In the genomic region with DNA sequence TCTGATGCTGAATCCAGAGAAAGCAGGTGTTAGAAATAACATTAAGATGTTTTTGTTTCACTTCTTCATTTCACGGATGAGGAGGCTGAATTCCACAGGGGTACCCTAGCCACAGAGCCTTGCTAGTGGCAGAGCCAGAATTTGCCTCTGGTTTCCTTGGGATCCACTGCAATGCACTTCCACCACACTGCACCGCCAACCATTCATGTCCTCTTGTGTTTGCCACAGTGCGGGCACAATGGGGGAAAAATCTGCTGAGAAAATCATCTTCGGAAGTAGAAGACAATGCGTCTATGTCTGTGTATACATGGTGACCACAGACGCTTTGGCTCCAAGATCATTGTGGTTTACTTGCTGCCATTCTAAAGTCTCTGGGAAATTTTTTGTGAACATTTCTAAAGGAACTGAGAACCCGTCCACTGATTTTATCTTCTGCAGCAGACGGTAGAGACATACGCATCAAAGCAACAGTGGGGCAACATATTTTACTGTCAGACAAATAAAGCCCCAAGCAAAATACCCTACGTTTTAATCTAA, we compare ENCODE assay signal across 14 cellular contexts. TPM values are rescaled to one million over a fixed set of nuclear protein-coding genes. Genes with fewer than 3 reads are reported as not detected.
A peak's percentile ranks its signal among the peaks of the same experiment; 100 is the strongest.
DNase-seq lines count a peak whose midpoint lies in the region; ATAC-seq, FAIRE-seq and TF ChIP-seq lines count a peak whose summit lies in the region.
"Had no signal": no experiment of that assay in that cellular context is flagged by ENCODE, and none has a peak within 500 bp of the region (broad histone marks: within the 10 kb centered on the region; RNA-seq: fewer than 3 reads in every experiment).

No MANE protein-coding gene starts in this region.

- ATAC-seq in GM18861 (IDR thresholded peaks at IDR 0.05; ENCODE audit: unreplicated experiment) (peak; percentile 27), HG03460 (IDR thresholded peaks at IDR 0.05; ENCODE audit: unreplicated experiment) (peak; percentile 42)

- no peaks in the 10 kb centered on the region for H3K9me3 ChIP-seq in keratinocyte (ENCODE audit: control insufficient read depth, low read depth, low read length)
- no peaks in the 10 kb centered on the region for H3K9me3 ChIP-seq in esophagus squamous epithelium
- H3K9me3 ChIP-seq: spleen had no signal

- H3K4me1 ChIP-seq in keratinocyte (ENCODE audit: control insufficient read depth, extremely low read depth, insufficient read depth, low read length) (peaks cover 11% of the 10 kb centered on the region), esophagus squamous epithelium (no peaks in the 10 kb centered on the region)

- TF ChIP-seq CTCF in keratinocyte (optimal IDR thresholded peaks at IDR 0.05 in 1 of 3, IDR thresholded peaks at IDR 0.05 in 1 of 3, conservative IDR thresholded peaks at IDR 0.05 in 1 of 3; ENCODE audit: extremely low read depth in 1 of 3, insufficient read depth in 2 of 3, low read length in 3 of 3) (no peak), esophagus squamous epithelium (IDR thresholded peaks at IDR 0.05) (no peak)

- no peak for FAIRE-seq in keratinocyte (lab: Jason Lieb, UNC)

- H3K4me3 ChIP-seq in keratinocyte (ENCODE audit: control insufficient read depth in 2 of 3, extremely low read depth in 1 of 3, insufficient read depth in 2 of 3, low read depth in 1 of 3, low read length in 3 of 3) (no peak overlapping the region), esophagus squamous epithelium (no peak overlapping the region)
- H3K4me3 ChIP-seq: hepatocyte had no signal

- H3K27ac ChIP-seq in keratinocyte (ENCODE audit: control insufficient read depth, insufficient read depth, low read length) = no peak overlapping the region
- H3K27ac ChIP-seq in esophagus squamous epithelium = no peak overlapping the region
- H3K27ac ChIP-seq: hepatocyte, spleen, WERI-Rb-1 had no signal

- intact Hi-C loops in esophagus squamous epithelium (cut with DNase I) = no loop called here

- 52 to 61% methylated on average over 9 to 10 of the region's 10 CpGs for WGBS in esophagus squamous epithelium, 2 donors

- peak; percentile 36 to 51 for DNase-seq in activated CD4-positive, alpha-beta T cell treated with anti-CD3 and anti-CD28 coated beads, Interleukin-2, amount 50 U/mL, for 48 hours
- DNase-seq in keratinocyte (ENCODE audit: low read depth, low spot score) (no peak), NCI-H1436 (lab: John Stamatoyannopoulos, UW) (no peak), dedifferentiated amniotic fluid mesenchymal stem cell (ENCODE audit: extremely low spot score) (no peak), esophagus squamous epithelium (lab: John Stamatoyannopoulos, UW) (no peak), SKM-1 treated with dmso at 0.1 percent for 144 hours (lab: John Stamatoyannopoulos, UW; ENCODE audit: unreplicated experiment) (no peak)
- DNase-seq: DMS79, NCI-H526 treated with DMSO at 0.1 percent for 48 hours, spleen, WERI-Rb-1 had no signal

- no peak for TF ChIP-seq POLR2A in esophagus squamous epithelium (IDR thresholded peaks at IDR 0.05)

- dilution Hi-C loops in keratinocyte (cut with MboI; ENCODE audit: extremely low pct_ligation_motif_present, low sequenced_read_pairs) = no loop called here

- H3K27me3 ChIP-seq in keratinocyte (ENCODE audit: control insufficient read depth, extremely low read depth, insufficient read depth, low read length) (no peaks in the 10 kb centered on the region), esophagus squamous epithelium (no peaks in the 10 kb centered on the region)
- H3K27me3 ChIP-seq: spleen had no signal

- peak overlapping the region; percentile 37 for H2AFZ ChIP-seq in keratinocyte (ENCODE audit: control insufficient read depth, low read length)
- H2AFZ ChIP-seq: hepatocyte had no signal

- no peaks in the 10 kb centered on the region for H4K20me1 ChIP-seq in keratinocyte (ENCODE audit: control insufficient read depth, extremely low read depth, insufficient read depth, low read length)

- no peaks in the 10 kb centered on the region for H3K79me2 ChIP-seq in keratinocyte (ENCODE audit: control insufficient read depth, insufficient read depth, low read length)
- H3K79me2 ChIP-seq: hepatocyte had no signal

- no peaks in the 10 kb centered on the region for H3K9me1 ChIP-seq in keratinocyte (ENCODE audit: control insufficient read depth, extremely low read depth, insufficient read depth, low read length)

- peak overlapping the region; percentile 13 for H3K4me2 ChIP-seq in keratinocyte (ENCODE audit: control insufficient read depth, extremely low read depth, insufficient read depth, low read depth, low read length)
- H3K4me2 ChIP-seq: hepatocyte had no signal

- H3K9ac ChIP-seq in keratinocyte (ENCODE audit: control insufficient read depth, extremely low read depth, insufficient read depth, low read length) = no peak overlapping the region

- H3K36me3 ChIP-seq in keratinocyte (ENCODE audit: control insufficient read depth in 2 of 2, extremely low read depth in 1 of 2, insufficient read depth in 2 of 2, low read length in 2 of 2) (no peaks in the 10 kb centered on the region), esophagus squamous epithelium (no peaks in the 10 kb centered on the region)
- H3K36me3 ChIP-seq: spleen, WERI-Rb-1 had no signal

RNA-seq across cellular contexts. Expression of gene ICOS, which starts 14.9 kb away (rescaled TPM):
- 0.04 TPM in 1 of 3 replicates, not detected in the others for polyA plus RNA-seq in keratinocyte
- not detected for polyA plus RNA-seq in keratinocyte (2011; ENCODE audit: low read depth)
- 0.02 TPM in 1 of 2 replicates, not detected in the other for polyA plus RNA-seq in keratinocyte (2011; cell fraction: cytosol; rRNA removed)
- not detected in 2 replicates for polyA plus RNA-seq in keratinocyte (2011; cell fraction: nucleus; rRNA removed)
- polyA plus RNA-seq in keratinocyte (2012; ENCODE audit: low replicate concordance) = not detected in 2 replicates
- polyA minus RNA-seq in keratinocyte = not detected in 3 replicates
- polyA minus RNA-seq in keratinocyte (2011; cell fraction: cytosol; rRNA and poly(A)+ RNA removed) = not detected
- polyA minus RNA-seq in keratinocyte (2011; cell fraction: nucleus; rRNA and poly(A)+ RNA removed) = not detected in 2 replicates
- under 1 TPM in 3 of 4 donors, not detected in 1; 0.48 to 0.85 (median 0.76) TPM for total RNA-seq in esophagus squamous epithelium
- total RNA-seq: chondrocyte had no signal
- polyA plus RNA-seq: hepatocyte had no signal

Comparison
In these comparisons a context has a peak if more than half of its experiments do, and no peak if none do; other contexts are left out.
1. DNase-seq: peak in activated CD4-positive, alpha-beta T cell treated with anti-CD3 and anti-CD28 coated beads, Interleukin-2, amount 50 U/mL, for 48 hours (2 of 2); none in keratinocyte (single experiment), NCI-H1436 (single experiment), dedifferentiated amniotic fluid mesenchymal stem cell (single experiment), esophagus squamous epithelium (single experiment) and SKM-1 treated with dmso at 0.1 percent for 144 hours (single experiment).